In genomic region chr5:9251379-9251980, GRCh38 we compare ENCODE assay signal across 22 cellular contexts.
A peak's percentile ranks its signal among the peaks of the same experiment; 100 is the strongest.
DNase-seq lines count a peak whose midpoint lies in the region; ATAC-seq and TF ChIP-seq lines count a peak whose summit lies in the region.
"Had no signal": no experiment of that assay in that cellular context is flagged by ENCODE, and none has a peak within 500 bp of the region (broad histone marks: within the 10 kb centered on the region; RNA-seq: fewer than 3 reads in every experiment).

No MANE protein-coding gene starts in this region.

- no peaks in the 10 kb centered on the region; the same call in 1 of the 2 replicates for H3K9me1 ChIP-seq in IMR-90 (ENCODE audit: insufficient read depth, low read length)

- no peak overlapping the region for H3K27ac ChIP-seq in IMR-90 (ENCODE audit: insufficient read depth, low read length)
- no peak overlapping the region for H3K27ac ChIP-seq in mammary epithelial cell (ENCODE audit: insufficient read depth, low read depth, low read length)
- H3K27ac ChIP-seq in foreskin keratinocyte, result no peak overlapping the region
- H3K27ac ChIP-seq: colonic mucosa, lower lobe of right lung, neural progenitor cell, prostate gland, vagina had no signal

- H3K4me2 ChIP-seq in IMR-90 (ENCODE audit: low read depth, low read length) (peak overlapping the region; percentile 5; the same call in 1 of the 2 replicates), mammary epithelial cell (ENCODE audit: insufficient read depth, low read depth, low read length) (peak overlapping the region; percentile 48)
- H3K4me2 ChIP-seq: neural progenitor cell had no signal

- no peak overlapping the region for H3K23ac ChIP-seq in IMR-90 (ENCODE audit: low read depth, low read length)

- H3K79me1 ChIP-seq in IMR-90 (ENCODE audit: low read depth in 1 of 2, low read length in 2 of 2), result peaks cover 0 to 26% of the 10 kb centered on the region in 2 experiments; a peak in 2 of 4 replicates

- no peak overlapping the region for H2AK5ac ChIP-seq in IMR-90 (ENCODE audit: low read depth, low read length)

- no peak overlapping the region for H4K5ac ChIP-seq in IMR-90 (ENCODE audit: low read depth, low read length)

- no peak for TF ChIP-seq RAD21 in IMR-90 (IDR thresholded peaks at IDR 0.05; ENCODE audit: low read length)

- H3K18ac ChIP-seq in IMR-90 (ENCODE audit: low read depth, low read length), result no peak overlapping the region; the same call in 1 of the 2 replicates

- dilution Hi-C loops in IMR-90 (cut with HindIII; ENCODE audit: low sequenced_read_pairs, unreplicated experiment) (no loop called here), mammary epithelial cell (cut with HindIII; ENCODE audit: low sequenced_read_pairs) (no loop called here)

- no TSS peak for BruUV-seq in IMR-90 (replicated peaks; lab: Mats Ljungman, UMichigan)
- no TSS peak for BruUV-seq in mammary epithelial cell (replicated peaks; lab: Mats Ljungman, UMichigan)

- no peak for TF ChIP-seq POLR2A in IMR-90 (IDR thresholded peaks at IDR 0.05; ENCODE audit: low read depth, low read length)

- no peak overlapping the region for H2AK9ac ChIP-seq in IMR-90 (replicated peaks; ENCODE audit: low read depth, low read length, poor library complexity)

- CTCF ChIA-PET in IMR-90 (lab: Yijun Ruan, JAX) (interaction anchor here (0.9 to 1.2 kb wide), 2 partner anchors 18 to 248 kb away, joined by 3 read pairs; no protein-coding TSS in a partner anchor), mammary epithelial cell (lab: Charles Lee; ENCODE audit: low non-redundant PET) (no interaction called here)

- H2BK20ac ChIP-seq in IMR-90 (ENCODE audit: low read depth, low read length), result no peak overlapping the region

- H2BK15ac ChIP-seq in IMR-90 (ENCODE audit: low read depth, low read length), result no peak overlapping the region

- no peaks in the 10 kb centered on the region for H3K27me3 ChIP-seq in IMR-90 (ENCODE audit: control insufficient read depth, insufficient read depth, low read length)
- no peaks in the 10 kb centered on the region for H3K27me3 ChIP-seq in mammary epithelial cell (ENCODE audit: insufficient read depth, low read length)
- H3K27me3 ChIP-seq in foreskin keratinocyte, result no peaks in the 10 kb centered on the region
- H3K27me3 ChIP-seq: colonic mucosa, neural progenitor cell, vagina had no signal

- intact Hi-C loops in IMR-90 (cut with micrococcal nuclease) (no loop called here), mammary epithelial cell (cut with micrococcal nuclease) (no loop called here)

- no peaks in the 10 kb centered on the region for H3K36me3 ChIP-seq in IMR-90 (ENCODE audit: control insufficient read depth, insufficient read depth, low read length)
- H3K36me3 ChIP-seq in mammary epithelial cell (ENCODE audit: insufficient read depth, low read length), result no peaks in the 10 kb centered on the region
- H3K36me3 ChIP-seq: colonic mucosa, lower lobe of right lung, neural progenitor cell, prostate gland, vagina had no signal

- H2BK5ac ChIP-seq in IMR-90 (ENCODE audit: low read depth, low read length, poor library complexity, severe bottlenecking), result peak overlapping the region; percentile 9

- no peak overlapping the region for H3K56ac ChIP-seq in IMR-90 (ENCODE audit: extremely low read depth, insufficient read depth, low read length)

- no peaks in the 10 kb centered on the region for H3K79me2 ChIP-seq in mammary epithelial cell (ENCODE audit: insufficient read depth, low read length)

- no peak for TF ChIP-seq CTCF in IMR-90 (conservative IDR thresholded peaks at IDR 0.05; ENCODE audit: low read depth, low read length)
- no peak for TF ChIP-seq CTCF in mammary epithelial cell (conservative IDR thresholded peaks at IDR 0.05 in 1 of 2, IDR thresholded peaks at IDR 0.05 in 1 of 2; ENCODE audit: extremely low read depth in 1 of 2, insufficient read depth in 1 of 2, low read depth in 1 of 2, low read length in 2 of 2)
- TF ChIP-seq CTCF in foreskin keratinocyte (conservative IDR thresholded peaks at IDR 0.05), result no peak

- POLR2A ChIA-PET in IMR-90 (lab: Charles Lee; ENCODE audit: unreplicated experiment), result no interaction called here

- peak; percentile 79 for ATAC-seq in IMR-90 (ENCODE audit: low read depth)
- ATAC-seq in foreskin keratinocyte, result peak; percentile 83
- no peak for ATAC-seq in HG02623 (IDR thresholded peaks at IDR 0.05; ENCODE audit: unreplicated experiment)
- ATAC-seq: lower lobe of right lung; stimulated activated naive B cell treated with anti-CD40 and anti-IgM and Interleukin-4, amounts not matched to agents 10 μg/mL and 1 μg/mL and 100 μg/mL, for 72 hours; T-cell had no signal

- H2BK120ac ChIP-seq in IMR-90 (ENCODE audit: low read depth, low read length), result no peak overlapping the region

- H3K4me3 ChIP-seq in IMR-90 (ENCODE audit: insufficient read depth, low read depth, low read length) (no peak overlapping the region), mammary epithelial cell (replicated peaks in 1 of 3; ENCODE audit: insufficient read depth in 1 of 3, low read depth in 2 of 3, low read length in 3 of 3) (no peak overlapping the region)
- H3K4me3 ChIP-seq: colonic mucosa, lower lobe of right lung, neural progenitor cell, prostate gland, vagina had no signal

- no peak overlapping the region for H3K4ac ChIP-seq in IMR-90 (ENCODE audit: low read depth, low read length)

- no CpG with 5 or more reads among the region's 2 CpGs for WGBS in IMR-90 (ENCODE audit: extremely low coverage in 2 of 2, insufficient read length in 1 of 2), 2 experiments
- WGBS in mammary epithelial cell (ENCODE audit: low coverage, missing lambda C conversion rate), result 57% methylated on average over 2 of the region's 2 CpGs

- no peak overlapping the region; the same call in 1 of the 2 replicates for H3K14ac ChIP-seq in IMR-90 (replicated peaks; ENCODE audit: low read depth, low read length)

- H4K8ac ChIP-seq in IMR-90 (ENCODE audit: low read depth in 2 of 2, low read length in 2 of 2), result no peak overlapping the region

- no peak overlapping the region for H4K91ac ChIP-seq in IMR-90 (ENCODE audit: insufficient read depth, low read depth, low read length)

- H3K9ac ChIP-seq in IMR-90 (ENCODE audit: low read depth, low read length) (no peak overlapping the region), mammary epithelial cell (ENCODE audit: insufficient read depth, low read length) (no peak overlapping the region)
- H3K9ac ChIP-seq: neural progenitor cell had no signal

- H3K4me1 ChIP-seq in IMR-90 (ENCODE audit: control insufficient read depth, insufficient read depth, low read length) (peaks cover 3% of the 10 kb centered on the region; the same call in 1 of the 2 replicates), mammary epithelial cell (ENCODE audit: insufficient read depth, low read length) (peaks cover 9% of the 10 kb centered on the region), foreskin keratinocyte (peaks cover 10% of the 10 kb centered on the region)
- H3K4me1 ChIP-seq: colonic mucosa, lower lobe of right lung, neural progenitor cell, prostate gland, vagina had no signal

- H3K9me3 ChIP-seq in IMR-90 (ENCODE audit: control insufficient read depth, insufficient read depth, low read length) (no peaks in the 10 kb centered on the region; the same call in 1 of the 2 replicates), mammary epithelial cell (replicated peaks; ENCODE audit: insufficient read depth, low read length) (no peaks in the 10 kb centered on the region)
- H3K9me3 ChIP-seq: colonic mucosa, lower lobe of right lung, prostate gland, vagina had no signal

- DNase-seq in AG20443 (ENCODE audit: low spot score) (peak; percentile 14), IMR-90 (peak; percentile 80), mammary epithelial cell (peak; percentile 53), foreskin keratinocyte (peak; percentile 33 to 61), DMS153 (lab: John Stamatoyannopoulos, UW) (no peak)
- DNase-seq in stimulated activated CD4-positive, alpha-beta T cell treated with anti-CD3 and anti-CD28 coated beads, Interleukin-2, amount 100 ng/mL, for 24 hours, result no peak
- DNase-seq in stimulated activated CD4-positive, alpha-beta T cell treated with anti-CD3 and anti-CD28 coated beads, Interleukin-2, amount 100 ng/mL, for 48 hours, result no peak
- DNase-seq: colonic mucosa; H7; KG1; kidney; lower lobe of right lung; NCI-H187; OCI-M1; SHP77 treated with DMSO at 0.1 percent for 48 hours; stimulated activated CD4-positive, alpha-beta T cell treated with anti-CD3 and anti-CD28 coated beads, Interleukin-1b, Interleukin-23, amount 100 ng/mL, for 48 hours; stimulated activated naive B cell treated with anti-CD40 and anti-IgM and Interleukin-4, amounts not matched to agents 10 μg/mL and 1 μg/mL and 100 μg/mL, for 72 hours; T-cell had no signal

- in situ Hi-C loops in IMR-90 (cut with MboI; ENCODE audit: low sequenced_read_pairs), result no loop called here
- in situ Hi-C loops in mammary epithelial cell (cut with MboI; ENCODE audit: low sequenced_read_pairs in 2 of 2), result loop anchor here in 1 of 2 donors (25.0 kb wide), 1 partner anchor 286 kb away; the partner anchor contains the start of gene SEMA5A

- no peak overlapping the region for H2AFZ ChIP-seq in IMR-90 (replicated peaks; ENCODE audit: low read length, poor library complexity)
- H2AFZ ChIP-seq in mammary epithelial cell (ENCODE audit: low read depth, low read length), result peak overlapping the region; percentile 25
- H2AFZ ChIP-seq: neural progenitor cell had no signal

- H4K20me1 ChIP-seq in IMR-90 (ENCODE audit: insufficient read depth, low read length) (no peaks in the 10 kb centered on the region), mammary epithelial cell (ENCODE audit: insufficient read depth, low read length) (no peaks in the 10 kb centered on the region)

TF ChIP-seq in IMR-90, 13 proteins besides CTCF, POLR2A, EP300 and RAD21:
- no peak; the same call in 1 of the 2 replicates for TF ChIP-seq BHLHE40 (IDR thresholded peaks at IDR 0.05; ENCODE audit: low read depth, low read length)
- no peak for TF ChIP-seq RCOR1 (IDR thresholded peaks at IDR 0.05; ENCODE audit: insufficient replicate concordance, low read length)
- TF ChIP-seq MAFK (IDR thresholded peaks at IDR 0.05; ENCODE audit: low read depth, low read length), result peak; percentile 13; the same call in 1 of the 2 replicates
- no peak for TF ChIP-seq USF2 (IDR thresholded peaks at IDR 0.05; ENCODE audit: low read depth, low read length)
- TF ChIP-seq MXI1 (IDR thresholded peaks at IDR 0.05; ENCODE audit: borderline replicate concordance, low read depth, low read length), result no peak
- TF ChIP-seq FOS (IDR thresholded peaks at IDR 0.05; ENCODE audit: low read depth, low read length), result peak; percentile 63
- TF ChIP-seq CEBPB (IDR thresholded peaks at IDR 0.05; ENCODE audit: low read depth, low read length), result no peak
- TF ChIP-seq CHD1 (IDR thresholded peaks at IDR 0.05; ENCODE audit: low read depth, low read length), result no peak

Comparison
In these comparisons a context has a peak if more than half of its experiments do, and no peak if none do; other contexts are left out.
1. DNase-seq: peak in AG20443 (single experiment), IMR-90 (single experiment), mammary epithelial cell (single experiment) and foreskin keratinocyte (2 of 2); none in DMS153 (single experiment), stimulated activated CD4-positive, alpha-beta T cell treated with anti-CD3 and anti-CD28 coated beads, Interleukin-2, amount 100 ng/mL, for 24 hours (0 of 2) and stimulated activated CD4-positive, alpha-beta T cell treated with anti-CD3 and anti-CD28 coated beads, Interleukin-2, amount 100 ng/mL, for 48 hours (0 of 2).